Comparison of ENCODE assay signal across 23 cellular contexts in genomic region chr2:232219932-232220331, GRCh38.
DNase-seq lines count a peak whose midpoint lies in the region; TF ChIP-seq lines count a peak whose summit lies in the region.
"Had no signal": no experiment of that assay in that cellular context is flagged by ENCODE, and none has a peak within 500 bp of the region (broad histone marks: within the 10 kb centered on the region; RNA-seq: fewer than 3 reads in every experiment).

No MANE protein-coding gene starts in this region.

- peak overlapping the region in 10 of 11 experiments; percentile 34 to 81 (median 64); a peak in 16 of 22 replicates for H3K4me2 ChIP-seq in BLaER1 treated with 17β-estradiol and CSF1 and Interleukin-3, amounts not matched to agents 10 nM and 100 nM
- peak overlapping the region; percentile 72 for H3K4me2 ChIP-seq in OCI-LY7 (ENCODE audit: low read length)

- WGBS in esophagus squamous epithelium, 2 donors: 93 to 96% methylated on average over 5 of the region's 5 CpGs

- H2AFZ ChIP-seq in OCI-LY7 (ENCODE audit: low read length): peak overlapping the region; percentile 57; the same call in 1 of the 2 replicates

- POLR2A ChIA-PET in OCI-LY7 (lab: Charles Lee): interaction anchor here (1.2 kb wide), 1 partner anchor 115 kb away, joined by 3 read pairs; no protein-coding TSS in a partner anchor

- BruUV-seq in OCI-LY7 (replicated peaks; lab: Mats Ljungman, UMichigan): no TSS peak

- peaks cover 0 to 10% (median 0%) of the 10 kb centered on the region in 11 experiments; a peak in 3 of 22 replicates for H4K20me1 ChIP-seq in BLaER1 treated with 17β-estradiol and CSF1 and Interleukin-3, amounts not matched to agents 10 nM and 100 nM
- no peaks in the 10 kb centered on the region for H4K20me1 ChIP-seq in OCI-LY7 (ENCODE audit: insufficient read depth, low read length)

- no peak for TF ChIP-seq CTCF in OCI-LY7 (conservative IDR thresholded peaks at IDR 0.05; ENCODE audit: low read length)
- TF ChIP-seq CTCF in neutrophil (IDR thresholded peaks at IDR 0.05): no peak
- no peak for TF ChIP-seq CTCF in esophagus squamous epithelium (IDR thresholded peaks at IDR 0.05)

- no peak for DNase-seq in OCI-LY7 (ENCODE audit: low spot score)
- DNase-seq in superior temporal gyrus (ENCODE audit: extremely low spot score): no peak
- no peak for DNase-seq in esophagus squamous epithelium (lab: John Stamatoyannopoulos, UW)
- no peak for DNase-seq in NCI-H2081 treated with DMSO at 0.1 percent for 48 hours (lab: John Stamatoyannopoulos, UW)
- DNase-seq: CD4-positive, alpha-beta memory T cell; COR-L47; DMS53; EL; HCEC 1CT; NCI-H1092; NCI-H1436; NCI-H187; NCI-H2171 treated with DMSO at 0.1 percent for 48 hours; NCI-H446; NCI-H524 treated with DMSO at 0.1 percent for 48 hours; NCI-H774; SHP77 treated with DMSO at 0.1 percent for 48 hours; SW 1271 had no signal

- H3K9me2 ChIP-seq in OCI-LY7 (ENCODE audit: insufficient read depth, low read length): no peaks in the 10 kb centered on the region

- H3K4me3 ChIP-seq in BLaER1 treated with 17β-estradiol and CSF1 and Interleukin-3, amounts not matched to agents 10 nM and 100 nM: no peak overlapping the region
- H3K4me3 ChIP-seq in OCI-LY7 (ENCODE audit: low read depth, low read length, poor library complexity, severe bottlenecking): peak overlapping the region; percentile 21
- H3K4me3 ChIP-seq in neutrophil (ENCODE audit: low read depth in 1 of 2, low read length in 1 of 2): no peak overlapping the region
- no peak overlapping the region for H3K4me3 ChIP-seq in esophagus squamous epithelium
- H3K4me3 ChIP-seq: GM12878, Peyer's patch had no signal

- intact Hi-C loops in OCI-LY7 (cut with micrococcal nuclease; ENCODE audit: unreplicated experiment) (no loop called here), esophagus squamous epithelium (cut with DNase I) (no loop called here)

- CTCF ChIA-PET in OCI-LY7 (lab: Charles Lee; ENCODE audit: unreplicated experiment): no interaction called here

- peaks cover 0 to 9% (median 0%) of the 10 kb centered on the region in 11 experiments; a peak in 2 of 22 replicates for H3K9me3 ChIP-seq in BLaER1 treated with 17β-estradiol and CSF1 and Interleukin-3, amounts not matched to agents 10 nM and 100 nM (replicated peaks in 1 of 11)
- H3K9me3 ChIP-seq in KOPT-K1 (ENCODE audit: insufficient read depth, low read length, poor library complexity, severe bottlenecking): no peaks in the 10 kb centered on the region
- no peaks in the 10 kb centered on the region for H3K9me3 ChIP-seq in OCI-LY7 (ENCODE audit: low read length)
- no peaks in the 10 kb centered on the region for H3K9me3 ChIP-seq in neutrophil
- H3K9me3 ChIP-seq in esophagus squamous epithelium: no peaks in the 10 kb centered on the region
- H3K9me3 ChIP-seq: Peyer's patch had no signal

- H3K36me3 ChIP-seq in BLaER1 treated with 17β-estradiol and CSF1 and Interleukin-3, amounts not matched to agents 10 nM and 100 nM: peaks cover 14 to 54% (median 34%) of the 10 kb centered on the region in 11 experiments; a peak in 20 of 22 replicates
- no peaks in the 10 kb centered on the region for H3K36me3 ChIP-seq in KOPT-K1 (ENCODE audit: insufficient read depth, low read length)
- H3K36me3 ChIP-seq in OCI-LY7 (ENCODE audit: insufficient read depth, low read length): no peaks in the 10 kb centered on the region
- no peaks in the 10 kb centered on the region for H3K36me3 ChIP-seq in neutrophil
- H3K36me3 ChIP-seq in esophagus squamous epithelium: peaks cover 0 to 21% (median 0%) of the 10 kb centered on the region in 3 donors
- H3K36me3 ChIP-seq: Peyer's patch had no signal

- H3K4me1 ChIP-seq in BLaER1 treated with 17β-estradiol and CSF1 and Interleukin-3, amounts not matched to agents 10 nM and 100 nM: peaks cover 12 to 19% (median 14%) of the 10 kb centered on the region in 10 experiments
- H3K4me1 ChIP-seq in OCI-LY7 (ENCODE audit: insufficient read depth, low read length, poor library complexity, severe bottlenecking): peaks cover 26% of the 10 kb centered on the region
- peaks cover 34% of the 10 kb centered on the region in 2 experiments for H3K4me1 ChIP-seq in neutrophil (ENCODE audit: control insufficient read depth in 1 of 2, insufficient read depth in 1 of 2, low read depth in 1 of 2, low read length in 1 of 2)
- H3K4me1 ChIP-seq in esophagus squamous epithelium: peaks cover 0 to 7% (median 0%) of the 10 kb centered on the region in 3 donors

- no peaks in the 10 kb centered on the region for H3K27me3 ChIP-seq in BLaER1 treated with 17β-estradiol and CSF1 and Interleukin-3, amounts not matched to agents 10 nM and 100 nM
- H3K27me3 ChIP-seq in neutrophil (no peaks in the 10 kb centered on the region), esophagus squamous epithelium (no peaks in the 10 kb centered on the region)
- H3K27me3 ChIP-seq: Peyer's patch had no signal

- H3K79me2 ChIP-seq in OCI-LY7 (ENCODE audit: insufficient read depth, low read depth, low read length): no peaks in the 10 kb centered on the region

- peak overlapping the region in 2 of 11 experiments; percentile 7 to 34; a peak in 2 of 22 replicates for H3K27ac ChIP-seq in BLaER1 treated with 17β-estradiol and CSF1 and Interleukin-3, amounts not matched to agents 10 nM and 100 nM
- H3K27ac ChIP-seq in KOPT-K1 (ENCODE audit: low read depth, low read length, poor library complexity, severe bottlenecking) (peak overlapping the region; percentile 53), OCI-LY7 (ENCODE audit: low read depth, low read length, poor library complexity, severe bottlenecking) (peak overlapping the region; percentile 62), neutrophil (peak overlapping the region; percentile 67), esophagus squamous epithelium (no peak overlapping the region)
- H3K27ac ChIP-seq: Peyer's patch had no signal

- no peak for TF ChIP-seq POLR2A in esophagus squamous epithelium (IDR thresholded peaks at IDR 0.05)

- no peak overlapping the region for H3K9ac ChIP-seq in BLaER1 treated with 17β-estradiol and CSF1 and Interleukin-3, amounts not matched to agents 10 nM and 100 nM

Comparison
In these comparisons a context has a peak if more than half of its experiments do, and no peak if none do; other contexts are left out.
1. H3K27ac ChIP-seq: peak in KOPT-K1 (single experiment), OCI-LY7 (single experiment) and neutrophil (single experiment); none in esophagus squamous epithelium (0 of 4).